In the genomic region with DNA sequence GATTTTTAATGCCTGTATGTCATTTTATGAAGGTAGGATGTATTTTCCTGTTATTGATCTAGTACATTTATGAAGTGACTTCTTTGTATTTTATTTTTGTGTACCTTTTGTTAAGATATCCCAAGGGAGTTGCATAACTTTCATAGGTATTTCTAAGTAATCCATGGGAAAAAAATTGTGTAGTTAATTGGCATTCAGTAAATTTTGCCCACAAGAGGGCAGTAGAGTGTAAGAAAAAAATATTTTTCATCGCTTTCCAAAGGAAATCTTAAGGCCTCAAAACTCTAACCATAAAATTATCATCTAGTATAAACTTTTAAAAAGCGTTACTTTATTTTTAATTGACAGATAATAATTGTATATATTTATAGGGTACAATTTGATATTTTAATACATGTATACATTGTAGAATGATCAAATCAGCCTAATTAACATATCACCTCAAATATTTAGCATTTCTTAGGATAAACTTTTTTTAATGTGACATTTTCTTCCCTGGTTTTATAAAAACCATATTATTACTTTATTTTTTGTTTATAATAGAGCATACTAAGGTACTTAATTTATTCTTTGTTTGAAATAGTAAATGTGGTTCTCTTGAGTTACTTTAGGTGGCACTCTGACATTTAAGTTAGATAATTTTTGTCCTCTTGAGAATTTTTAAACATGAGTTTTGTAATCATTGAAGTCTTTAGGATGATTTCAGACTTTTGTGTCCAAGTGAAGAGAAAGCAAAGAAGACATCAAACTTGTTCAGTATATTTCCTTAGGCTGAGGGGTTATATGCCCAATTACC, we compare ENCODE assay signal across 7 cellular contexts. TPM values are rescaled to one million over a fixed set of nuclear protein-coding genes. Genes with fewer than 3 reads are reported as not detected.
A peak's percentile ranks its signal among the peaks of the same experiment; 100 is the strongest.
DNase-seq lines count a peak whose midpoint lies in the region; ATAC-seq, FAIRE-seq and TF ChIP-seq lines count a peak whose summit lies in the region.
"Not testable (repeated sequence)": the region's sequence is repeated elsewhere in the genome, so short reads cannot be mapped to it uniquely, and the experiment has no call there.

No MANE protein-coding gene starts in this region.

- TF ChIP-seq RAD21 in A549 (conservative IDR thresholded peaks at IDR 0.05 in 1 of 2, IDR thresholded peaks at IDR 0.05 in 1 of 2), result peak; percentile 18 to 28; a peak in 2 of 5 replicates

- CTCF ChIA-PET in A549 (lab: Yijun Ruan, JAX); PC-3 (lab: Charles Lee): not testable (repeated sequence)

- H3K36me3 ChIP-seq in PC-3 (ENCODE audit: low read depth, low read length); body of pancreas (replicated peaks in 1 of 2; ENCODE audit: insufficient read depth in 1 of 2, low read depth in 2 of 2); left lung; pancreas: not testable (repeated sequence)

- H3K4me2 ChIP-seq in A549; PC-3 (ENCODE audit: low read length): not testable (repeated sequence)

- H3K9ac ChIP-seq in PC-3 (ENCODE audit: low read length), result not testable (repeated sequence)

- H3K4me3 ChIP-seq in A549; PC-3 (ENCODE audit: low read length); body of pancreas; left lung; pancreas: not testable (repeated sequence)

- not testable (repeated sequence) for BruUV-seq in PC-3 (replicated peaks; lab: Mats Ljungman, UMichigan)

- H3K27ac ChIP-seq in A549; PC-3 (ENCODE audit: low read length); body of pancreas; left lung; pancreas: not testable (repeated sequence)

- not testable (repeated sequence) for TF ChIP-seq POLR2A in A549 (IDR thresholded peaks at IDR 0.05; ENCODE audit: low read length); H54 (IDR thresholded peaks at IDR 0.05; ENCODE audit: low read depth, low read length); body of pancreas (IDR thresholded peaks at IDR 0.05)

- not testable (repeated sequence) for TF ChIP-seq EP300 in A549 (IDR thresholded peaks at IDR 0.05)

- H3K4me1 ChIP-seq in A549; PC-3 (ENCODE audit: insufficient read depth, low read length); body of pancreas; left lung; pancreas: not testable (repeated sequence)

- FAIRE-seq in A549 (lab: Jason Lieb, UNC), result peak; percentile 70
- FAIRE-seq in H54 (lab: Jason Lieb, UNC), result peak; percentile 97
- peak; percentile 99 for FAIRE-seq in frontal cortex (lab: Jason Lieb, UNC)
- FAIRE-seq in pancreas (lab: Jason Lieb, UNC), result peak; percentile 97

- WGBS in A549 (ENCODE audit: missing lambda C conversion rate), result 4% methylated on average over 1 of the region's 2 CpGs
- whole genome bisulfite sequencing in body of pancreas, 2 donors, result 0% methylated on average over 1 of the region's 2 CpGs; no CpG with 5 or more reads in 1 of the 2 donors
- no CpG with 5 or more reads among the region's 2 CpGs for WGBS in pancreas, 2 donors

- H3K27me3 ChIP-seq in PC-3 (ENCODE audit: low read length); body of pancreas; left lung; pancreas: not testable (repeated sequence)

- not testable (repeated sequence) for H4K20me1 ChIP-seq in PC-3 (ENCODE audit: low read length)

- not testable (repeated sequence) for DNase-seq in A549 (ENCODE audit: low read depth in 1 of 2, low spot score in 1 of 2); H54 (ENCODE audit: insufficient read length, low spot score); PC-3; body of pancreas; frontal cortex (ENCODE audit: low spot score in 2 of 2); left lung; pancreas

- not testable (repeated sequence) for H3K9me2 ChIP-seq in PC-3 (replicated peaks; ENCODE audit: low read length)

- not testable (repeated sequence) for H3K79me2 ChIP-seq in PC-3 (ENCODE audit: low read length)

- not testable (repeated sequence) for ATAC-seq in A549
- ATAC-seq in PC-3 (peak; percentile 24; the same call in 1 of the 2 replicates), body of pancreas (peak; percentile 35), left lung (peak; percentile 55), pancreas (peak in 2 of 4 donors; percentile 35 to 67)

- H2AFZ ChIP-seq in PC-3 (ENCODE audit: low read length), result not testable (repeated sequence)

- not testable (repeated sequence) for H3F3A ChIP-seq in PC-3 (ENCODE audit: low read length, unreplicated experiment)

- peak; percentile 15; the same call in 1 of the 3 replicates for TF ChIP-seq CTCF in A549 (IDR thresholded peaks at IDR 0.05)
- not testable (repeated sequence) for TF ChIP-seq CTCF in PC-3 (conservative IDR thresholded peaks at IDR 0.05; ENCODE audit: low read depth, low read length); body of pancreas (IDR thresholded peaks at IDR 0.05); left lung (IDR thresholded peaks at IDR 0.05); pancreas (IDR thresholded peaks at IDR 0.05)

- H3K9me3 ChIP-seq in A549; PC-3 (ENCODE audit: low read length); body of pancreas; left lung; pancreas: not testable (repeated sequence)

- POLR2A ChIA-PET in A549 (lab: Yijun Ruan, JAX); PC-3 (lab: Charles Lee; ENCODE audit: unreplicated experiment): not testable (repeated sequence)

- intact Hi-C loops in PC-3 (cut with micrococcal nuclease); body of pancreas (cut with DNase I); left lung (cut with DNase I); pancreas (cut with DNase I): not testable (repeated sequence)

RNA-seq across cellular contexts. Expression of gene NSF, which starts 51.6 kb away (rescaled TPM):
- 61.2 and 63.1 TPM in 2 replicates for polyA plus RNA-seq in A549 (2011; rRNA removed)
- polyA plus RNA-seq in A549 (2012; cell fraction: cytosol; rRNA removed), result 15.2 and 17.1 TPM in 2 replicates
- polyA plus RNA-seq in A549 (2012; cell fraction: nucleus; rRNA removed), result 11.6 and 14.1 TPM in 2 replicates
- 30.1 to 31.4 TPM (median 31.0 TPM) in 3 replicates for polyA plus RNA-seq in A549 (2017; fragmentation: RNase III; extraction: RNeasy Plus Mini Kit Qiagen cat#74134 plus additional on column Dnase treatment)
- 41.3 and 45.7 TPM in 2 replicates for polyA minus RNA-seq in A549 (2011; rRNA and poly(A)+ RNA removed)
- 50.3 and 52.2 TPM in 2 replicates for total RNA-seq in PC-3 (2014; rRNA removed)
- 10 to 100 TPM in 1 of 2 donors, 1 to 10 TPM in 1; 9.9 to 32.9 TPM for total RNA-seq in body of pancreas
- 89.3 TPM for total RNA-seq in frontal cortex
- 10 to 100 TPM; 49.6 to 61.8 TPM for total RNA-seq in left lung
- 10 to 100 TPM; 24.7 to 32.4 (median 30.6) TPM for total RNA-seq in pancreas
- 10 to 100 TPM in 1 of 2 donors, 1 to 10 TPM in 1; 6.2 to 15.0 TPM for polyA plus RNA-seq in pancreas
